ENCODE assay signal across 29 cellular contexts in the genomic region with DNA sequence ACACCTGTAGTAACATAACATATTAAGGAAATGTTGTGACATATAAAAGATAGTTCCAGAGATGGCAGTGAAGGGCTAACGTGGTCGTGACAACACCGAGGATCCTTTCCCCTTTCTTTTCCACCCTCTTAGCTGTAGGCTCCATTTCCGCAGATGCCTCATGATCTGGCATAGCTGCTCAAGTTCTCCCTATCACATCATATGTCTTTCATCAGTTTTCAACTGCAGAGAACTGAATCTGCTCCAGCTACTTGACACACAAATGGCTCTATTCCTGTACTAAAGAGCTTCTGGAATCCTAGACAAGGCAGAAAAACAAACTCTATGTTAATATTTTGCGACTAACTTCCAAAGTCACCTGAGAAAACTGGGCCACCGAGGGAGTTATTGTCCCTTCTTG.
"Had no signal": no experiment of that assay in that cellular context is flagged by ENCODE, and none has a peak within 500 bp of the region (broad histone marks: within the 10 kb centered on the region; RNA-seq: fewer than 3 reads in every experiment).

No MANE protein-coding gene starts in this region.

- H3K4me3 ChIP-seq: esophagus squamous epithelium, heart right ventricle, lung, mucosa of descending colon, skin epidermis, spleen, thoracic aorta, transverse colon, vagina had no signal

- H3K4me3 Mint-ChIP-seq: effector memory CD8-positive, alpha-beta T cell; memory B cell; mesothelial cell of epicardium; naive B cell; natural killer cell treated with Interleukin-12 subunit alpha and Interleukin-12 subunit beta and Interleukin-15 and Interleukin-18, amount 100 ng/mL, for 72 hours; neural crest cell; stimulated activated memory B cell treated with anti-CD40 and anti-IgM and Interleukin-4, amounts not matched to agents 10 μg/mL and 1 μg/mL and 100 μg/mL, for 72 hours had no signal

- H3K4me1 Mint-ChIP-seq: memory B cell; mesothelial cell of epicardium; naive B cell; stimulated activated memory B cell treated with anti-CD40 and anti-IgM and Interleukin-4, amounts not matched to agents 10 μg/mL and 1 μg/mL and 100 μg/mL, for 72 hours had no signal

- H3K27me3 Mint-ChIP-seq: stimulated activated memory B cell treated with anti-CD40 and anti-IgM and Interleukin-4, amounts not matched to agents 10 μg/mL and 1 μg/mL and 100 μg/mL, for 72 hours had no signal

- H3K9me3 Mint-ChIP-seq: effector memory CD8-positive, alpha-beta T cell; natural killer cell treated with Interleukin-12 subunit alpha and Interleukin-12 subunit beta and Interleukin-15 and Interleukin-18, amount 100 ng/mL, for 72 hours had no signal

- H3K27ac ChIP-seq: foreskin keratinocyte, heart right ventricle, parathyroid adenoma, skin epidermis, spleen, thoracic aorta, transverse colon, vagina had no signal

- H3K79me2 ChIP-seq: parathyroid adenoma had no signal

- H3K36me3 ChIP-seq: esophagus squamous epithelium, heart right ventricle, spleen, thoracic aorta, transverse colon, vagina had no signal

- H3K27ac Mint-ChIP-seq: effector memory CD8-positive, alpha-beta T cell; memory B cell; mesothelial cell of epicardium; naive B cell; natural killer cell treated with Interleukin-12 subunit alpha and Interleukin-12 subunit beta and Interleukin-15 and Interleukin-18, amount 100 ng/mL, for 72 hours; progenitor cell of endocrine pancreas; stimulated activated memory B cell treated with anti-CD40 and anti-IgM and Interleukin-4, amounts not matched to agents 10 μg/mL and 1 μg/mL and 100 μg/mL, for 72 hours had no signal

- H3K9ac ChIP-seq: parathyroid adenoma had no signal

- H3K9me3 ChIP-seq: esophagus squamous epithelium, heart right ventricle, mucosa of descending colon, thoracic aorta, transverse colon, vagina had no signal

- H3K27me3 ChIP-seq: esophagus squamous epithelium, heart right ventricle, transverse colon, vagina had no signal

- H2AFZ ChIP-seq: parathyroid adenoma had no signal

- H3K4me1 ChIP-seq: foreskin keratinocyte, parathyroid adenoma, spleen, transverse colon, vagina had no signal

- DNase-seq: cerebellar nuclear complex; cortex of kidney; effector memory CD8-positive, alpha-beta T cell; erythroblast; esophagus squamous epithelium; foreskin keratinocyte; glutamatergic neuron; heart right ventricle; hippocampal formation; left cardiac atrium; mucosa of descending colon; naive B cell; right cardiac atrium; spleen; stimulated activated CD4-positive, alpha-beta T cell treated with anti-CD3 and anti-CD28 coated beads, Interleukin-4, amount 100 ng/mL, for 4 hours; stimulated activated naive CD8-positive, alpha-beta T cell treated with anti-CD3 and anti-CD28 coated beads, Interleukin-15, Interleukin-2, amounts not matched to agents 100 U/mL and 50 U/mL, for 24 hours; substantia nigra; transverse colon had no signal

- H3K36me3 Mint-ChIP-seq: memory B cell; mesothelial cell of epicardium; naive B cell; natural killer cell treated with Interleukin-12 subunit alpha and Interleukin-12 subunit beta and Interleukin-15 and Interleukin-18, amount 100 ng/mL, for 72 hours; stimulated activated memory B cell treated with anti-CD40 and anti-IgM and Interleukin-4, amounts not matched to agents 10 μg/mL and 1 μg/mL and 100 μg/mL, for 72 hours had no signal

- ATAC-seq: effector memory CD8-positive, alpha-beta T cell; foreskin keratinocyte; mucosa of descending colon; natural killer cell treated with Interleukin-12 subunit alpha and Interleukin-12 subunit beta and Interleukin-15 and Interleukin-18, amount 100 ng/mL, for 72 hours; stimulated activated memory B cell treated with anti-CD40 and anti-IgM and Interleukin-4, amounts not matched to agents 10 μg/mL and 1 μg/mL and 100 μg/mL, for 72 hours; stimulated activated naive CD8-positive, alpha-beta T cell treated with anti-CD3 and anti-CD28 coated beads, Interleukin-15, Interleukin-2, amounts not matched to agents 100 U/mL and 50 U/mL, for 24 hours had no signal
